Comparison of ENCODE assay signal across 8 cellular contexts in the genomic region with DNA sequence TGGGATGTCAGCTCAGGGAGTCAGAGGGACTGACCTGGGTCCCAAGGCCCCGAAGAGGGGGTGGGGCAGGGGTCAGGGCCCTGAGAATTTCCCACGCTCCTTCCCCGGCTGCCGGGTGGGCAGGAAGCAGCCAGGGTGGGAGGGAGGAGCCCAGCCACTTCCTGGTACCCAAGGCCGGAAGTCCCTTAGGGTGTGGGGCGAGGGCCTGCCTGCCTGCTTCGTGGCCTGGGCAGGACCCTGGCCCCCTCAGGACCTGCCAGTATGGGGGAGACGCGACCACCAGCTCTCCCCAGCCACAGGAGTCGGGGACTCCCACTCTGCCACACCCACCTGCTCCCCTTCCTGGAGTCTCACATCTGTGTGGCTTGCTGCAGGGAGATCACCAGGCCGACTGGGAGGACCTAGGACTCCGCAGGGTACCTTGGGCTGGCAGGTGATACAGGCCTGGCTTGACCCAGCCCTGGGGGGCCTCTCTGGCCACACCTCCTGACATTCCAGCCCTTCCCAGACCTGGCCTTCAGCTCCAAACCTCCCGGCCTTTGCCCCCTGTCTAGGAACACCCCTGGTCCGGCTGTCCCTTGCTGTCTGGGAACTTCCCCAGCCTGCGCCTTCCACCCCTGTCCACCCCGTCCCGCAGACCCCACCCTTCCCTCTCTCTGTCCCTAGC. TPM values are rescaled to one million over a fixed set of nuclear protein-coding genes. Genes with fewer than 3 reads are reported as not detected.
DNase-seq lines count a peak whose midpoint lies in the region; ATAC-seq and TF ChIP-seq lines count a peak whose summit lies in the region.

No MANE protein-coding gene starts in this region.

- H3K9me3 ChIP-seq in Karpas-422 (ENCODE audit: low read length) (no peaks in the 10 kb centered on the region), muscle layer of colon (ENCODE audit: low read length) (no peaks in the 10 kb centered on the region), transverse colon (no peaks in the 10 kb centered on the region)

- H3K9me3 Mint-ChIP-seq in activated CD4-positive, alpha-beta T cell treated with anti-CD3 and anti-CD28 coated beads, Interleukin-2, amount 10 ng/mL, durations not matched to agents 24 days and 14 days: no peaks in the 10 kb centered on the region

- in situ Hi-C loops in transverse colon (cut with MboI; ENCODE audit: low pct_ligation_motif_present in 1 of 4, low pct_unique_long_range_greater_than_20kb in 1 of 4, low sequenced_read_pairs in 3 of 4): no loop called here

- H3K36me3 ChIP-seq in Karpas-422 (ENCODE audit: insufficient read depth, low read length) (peaks cover 12% of the 10 kb centered on the region), muscle layer of colon (ENCODE audit: insufficient read depth, low read length) (peaks cover 36% of the 10 kb centered on the region), transverse colon (peaks cover 0 to 32% (median 16%) of the 10 kb centered on the region in 4 donors)

- H3K4me1 Mint-ChIP-seq in activated CD4-positive, alpha-beta T cell treated with anti-CD3 and anti-CD28 coated beads, Interleukin-2, amount 10 ng/mL, durations not matched to agents 24 days and 14 days: peaks cover 42% of the 10 kb centered on the region

- H3K4me1 ChIP-seq in Karpas-422 (ENCODE audit: low read length) (peaks cover 84% of the 10 kb centered on the region), muscle layer of colon (ENCODE audit: insufficient read depth, low read length) (peaks cover 41% of the 10 kb centered on the region), transverse colon (peaks cover 59 to 85% (median 78%) of the 10 kb centered on the region in 4 donors)

- H3K27me3 ChIP-seq in Karpas-422 (ENCODE audit: low read length): no peaks in the 10 kb centered on the region
- H3K27me3 ChIP-seq in muscle layer of colon (ENCODE audit: control insufficient read depth in 1 of 2, insufficient read depth in 2 of 2, low read length in 2 of 2): no peaks in the 10 kb centered on the region
- H3K27me3 ChIP-seq in transverse colon: no peaks in the 10 kb centered on the region

- DNase-seq in Karpas-422 (peak; percentile 88), transverse colon (peak; percentile 88), mesenteric fat pad (ENCODE audit: low spot score) (no peak)
- DNase-seq in activated CD4-positive, alpha-beta T cell treated with anti-CD3 and anti-CD28 coated beads, Interleukin-2, amount 10 ng/mL, durations not matched to agents 24 days and 14 days: peak; percentile 94
- peak; percentile 53 for DNase-seq in effector CD8-positive, alpha-beta T cell (lab: John Stamatoyannopoulos, UW)

- TF ChIP-seq POLR2A in transverse colon (IDR thresholded peaks at IDR 0.05): peak; percentile 88

- H3K9ac ChIP-seq in Karpas-422 (ENCODE audit: low read length): peak overlapping the region; percentile 81
- H3K9ac ChIP-seq in muscle layer of colon (ENCODE audit: low read length): no peak overlapping the region

- intact Hi-C loops in activated CD4-positive, alpha-beta T cell treated with anti-CD3 and anti-CD28 coated beads, Interleukin-2, amount 10 ng/mL, durations not matched to agents 24 days and 14 days (cut with micrococcal nuclease): loop anchor here (1.0 kb wide), 1 partner anchor 10 kb away; no protein-coding TSS in a partner anchor
- intact Hi-C loops in transverse colon (cut with DNase I; ENCODE audit: low total_unique reads): no loop called here

- peak overlapping the region; percentile 91 for H3K4me3 Mint-ChIP-seq in activated CD4-positive, alpha-beta T cell treated with anti-CD3 and anti-CD28 coated beads, Interleukin-2, amount 10 ng/mL, durations not matched to agents 24 days and 14 days

- peak overlapping the region; percentile 99 for H3K27ac ChIP-seq in 22Rv1
- peak overlapping the region; percentile 92 for H3K27ac ChIP-seq in Karpas-422 (ENCODE audit: low read length)
- H3K27ac ChIP-seq in muscle layer of colon (ENCODE audit: low read depth, low read length): peak overlapping the region; percentile 90
- H3K27ac ChIP-seq in transverse colon: peak overlapping the region; percentile 98 to 100 (median 98)

- H3K9me2 ChIP-seq in Karpas-422 (replicated peaks; ENCODE audit: insufficient read depth, low read length): no peaks in the 10 kb centered on the region

- H3K36me3 Mint-ChIP-seq in activated CD4-positive, alpha-beta T cell treated with anti-CD3 and anti-CD28 coated beads, Interleukin-2, amount 10 ng/mL, durations not matched to agents 24 days and 14 days (ENCODE audit: low read depth): peaks cover 34% of the 10 kb centered on the region

- H3K27me3 Mint-ChIP-seq in activated CD4-positive, alpha-beta T cell treated with anti-CD3 and anti-CD28 coated beads, Interleukin-2, amount 10 ng/mL, durations not matched to agents 24 days and 14 days: no peaks in the 10 kb centered on the region

- peak; percentile 28 for ATAC-seq in GM18907 (IDR thresholded peaks at IDR 0.05; ENCODE audit: unreplicated experiment)

- no peaks in the 10 kb centered on the region for H3K79me2 ChIP-seq in Karpas-422 (ENCODE audit: low read length)

- peak; percentile 1 for TF ChIP-seq EP300 in transverse colon (IDR thresholded peaks at IDR 0.05; ENCODE audit: low read depth)

- H3K4me3 ChIP-seq in Karpas-422 (ENCODE audit: low read length): peak overlapping the region; percentile 68
- no peak overlapping the region for H3K4me3 ChIP-seq in muscle layer of colon (ENCODE audit: low read depth in 1 of 2, low read length in 2 of 2)
- H3K4me3 ChIP-seq in transverse colon: peak overlapping the region in 2 of 4 donors; percentile 13 to 33

- H4K20me1 ChIP-seq in Karpas-422 (ENCODE audit: insufficient read depth, low read depth, low read length): peaks cover 14% of the 10 kb centered on the region

- TF ChIP-seq CTCF in 22Rv1 (IDR thresholded peaks at IDR 0.05) (no peak), transverse colon (IDR thresholded peaks at IDR 0.05) (no peak)

- no peak overlapping the region for H2AFZ ChIP-seq in Karpas-422 (ENCODE audit: low read length)

- H3K27ac Mint-ChIP-seq in activated CD4-positive, alpha-beta T cell treated with anti-CD3 and anti-CD28 coated beads, Interleukin-2, amount 10 ng/mL, durations not matched to agents 24 days and 14 days: peak overlapping the region; percentile 95

- 0 to 4% methylated on average over 4 to 17 of the region's 17 CpGs for WGBS in transverse colon (ENCODE audit: low coverage in 1 of 2), 2 donors

- H3K4me2 ChIP-seq in Karpas-422 (ENCODE audit: low read depth, low read length, poor library complexity, severe bottlenecking): peak overlapping the region; percentile 94

RNA-seq across cellular contexts. Expression of a gene that starts 9.8 kb away (rescaled TPM):
- total RNA-seq in Karpas-422 (2014; rRNA removed; shearing (Covaris generic); ENCODE audit: low replicate concordance): 141 and 291 TPM in 2 replicates
- total RNA-seq in activated CD4-positive, alpha-beta T cell treated with anti-CD3 and anti-CD28 coated beads, Interleukin-2, amount 10 ng/mL, durations not matched to agents 24 days and 14 days: 237 TPM in 2 replicates
- total RNA-seq in transverse colon (100 to 1,000 TPM; 431 to 488 (median 460) TPM), mesenteric fat pad (243 TPM)

RNA-seq across cellular contexts. Expression of a gene that starts 11.0 kb away (rescaled TPM):
- total RNA-seq in Karpas-422 (2014; rRNA removed; shearing (Covaris generic); ENCODE audit: low replicate concordance): 21.4 and 40.5 TPM in 2 replicates
- 72.3 and 82.4 TPM in 2 replicates for total RNA-seq in activated CD4-positive, alpha-beta T cell treated with anti-CD3 and anti-CD28 coated beads, Interleukin-2, amount 10 ng/mL, durations not matched to agents 24 days and 14 days
- 100 to 1,000 TPM in 3 of 4 donors, 10 to 100 TPM in 1; 89.4 to 379 (median 116) TPM for total RNA-seq in transverse colon
- total RNA-seq in mesenteric fat pad: 156 TPM

RNA-seq across cellular contexts. Expression of a gene that starts 16.0 kb away (rescaled TPM):
- total RNA-seq in Karpas-422 (2014; rRNA removed; shearing (Covaris generic); ENCODE audit: low replicate concordance): 32.7 and 68.1 TPM in 2 replicates
- total RNA-seq in activated CD4-positive, alpha-beta T cell treated with anti-CD3 and anti-CD28 coated beads, Interleukin-2, amount 10 ng/mL, durations not matched to agents 24 days and 14 days: 115 and 126 TPM in 2 replicates
- total RNA-seq in transverse colon (100 to 1,000 TPM in 2 of 4 donors, 10 to 100 TPM in 2; 72.5 to 116 (median 99.0) TPM), mesenteric fat pad (53.2 TPM)

RNA-seq across cellular contexts. Expression of a gene that starts 17.8 kb away (rescaled TPM):
- 64.3 and 110 TPM in 2 replicates for total RNA-seq in Karpas-422 (2014; rRNA removed; shearing (Covaris generic); ENCODE audit: low replicate concordance)
- 254 and 269 TPM in 2 replicates for total RNA-seq in activated CD4-positive, alpha-beta T cell treated with anti-CD3 and anti-CD28 coated beads, Interleukin-2, amount 10 ng/mL, durations not matched to agents 24 days and 14 days
- total RNA-seq in transverse colon: 100 to 1,000 TPM; 157 to 650 (median 240) TPM
- 189 TPM for total RNA-seq in mesenteric fat pad

RNA-seq across cellular contexts. Expression of a gene that starts 21.5 kb away (rescaled TPM):
- total RNA-seq in Karpas-422 (2014; rRNA removed; shearing (Covaris generic); ENCODE audit: low replicate concordance): 1.6 and 4.1 TPM in 2 replicates
- total RNA-seq in activated CD4-positive, alpha-beta T cell treated with anti-CD3 and anti-CD28 coated beads, Interleukin-2, amount 10 ng/mL, durations not matched to agents 24 days and 14 days: 1.7 and 1.9 TPM in 2 replicates
- total RNA-seq in transverse colon: 1 to 10 TPM in 1 of 4 donors, under 1 TPM in 2, not detected in 1; 0.32 to 5.2 (median 0.68) TPM
- total RNA-seq in mesenteric fat pad: 6.2 TPM
